1 cellular context compared by ENCODE assay signal in genomic region chr9:37119907-37120839, GRCh38.
TF ChIP-seq lines count a peak whose summit lies in the region.

ZCCHC7 (plus strand) TSS chr9:37120574.

TF ChIP-seq in GM12878, 131 proteins besides CTCF, POLR2A, EP300 and RAD21 (continued from another document):
- no peak for TF ChIP-seq E2F8 (IDR thresholded peaks at IDR 0.05; ENCODE audit: low read depth, partially characterized antibody)
- TF ChIP-seq ZNF274 (IDR thresholded peaks at IDR 0.05; ENCODE audit: insufficient read depth, insufficient read length), result no peak
- TF ChIP-seq USF2 (IDR thresholded peaks at IDR 0.05; ENCODE audit: borderline replicate concordance, low read depth, low read length), result peak; percentile 77
- TF ChIP-seq EZH2 (IDR thresholded peaks at IDR 0.05; ENCODE audit: borderline replicate concordance, control insufficient read depth, low read depth, low read length), result no peak
- TF ChIP-seq SMARCA5 (IDR thresholded peaks at IDR 0.05), result no peak
- TF ChIP-seq ZNF207 (IDR thresholded peaks at IDR 0.05; ENCODE audit: borderline replicate concordance), result 0 out of 2 replicates have a peak, but pooled peaks have one; percentile 37
- no peak for TF ChIP-seq BRCA1 (IDR thresholded peaks at IDR 0.05; ENCODE audit: low read depth, low read length)
- TF ChIP-seq ZNF592 (IDR thresholded peaks at IDR 0.05), result no peak
- peak; percentile 82 for TF ChIP-seq SIX5 (IDR thresholded peaks at IDR 0.05; ENCODE audit: low read depth, low read length, severe bottlenecking)
- TF ChIP-seq SMC3 (IDR thresholded peaks at IDR 0.05; ENCODE audit: borderline replicate concordance, low read length), result no peak
- peak; percentile 82 for TF ChIP-seq CREM (IDR thresholded peaks at IDR 0.05; ENCODE audit: low read depth)
- TF ChIP-seq NR2C2 (IDR thresholded peaks at IDR 0.05; ENCODE audit: borderline replicate concordance, control insufficient read depth, insufficient read length, low read depth), result no peak
- peak in 1 of 2 experiments; percentile 33; a peak in 2 of 4 replicates for TF ChIP-seq IKZF2 (IDR thresholded peaks at IDR 0.05)
- peak; percentile 94 for TF ChIP-seq POLR2AphosphoS5 (IDR thresholded peaks at IDR 0.05; ENCODE audit: low read length)
